1 cellular context compared by ENCODE assay signal in genomic region chr19:13019330-13019729, GRCh38.
TF ChIP-seq lines count a peak whose summit lies in the region.

No MANE protein-coding gene starts in this region.

TF ChIP-seq in IMR-90, 13 proteins besides CTCF, POLR2A, EP300 and RAD21 (continued from another document):
- TF ChIP-seq RCOR1 (IDR thresholded peaks at IDR 0.05; ENCODE audit: insufficient replicate concordance, low read length) (no peak), MAZ (IDR thresholded peaks at IDR 0.05; ENCODE audit: borderline replicate concordance, low read depth, low read length) (no peak)
